In the genomic region with DNA sequence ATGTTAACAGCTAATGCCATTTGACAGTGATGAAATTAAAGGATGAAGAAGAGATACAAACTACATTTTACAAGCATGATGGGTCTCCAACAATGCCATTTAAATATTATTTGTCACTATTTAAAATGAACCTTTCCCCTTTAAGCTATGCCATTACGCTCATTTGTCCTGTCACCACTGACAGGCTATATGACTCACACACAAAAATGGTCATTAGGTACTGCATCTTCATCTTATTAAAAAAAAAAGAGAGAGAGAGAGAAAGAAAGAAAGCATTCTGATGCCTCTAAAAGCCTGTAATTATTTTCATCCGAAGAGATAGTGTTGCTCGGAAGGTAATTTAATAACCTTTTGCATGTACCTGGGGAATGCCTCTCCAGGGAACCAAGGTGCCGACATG, we compare ENCODE assay signal across 20 cellular contexts.
"Had no signal": no experiment of that assay in that cellular context is flagged by ENCODE, and none has a peak within 500 bp of the region (broad histone marks: within the 10 kb centered on the region; RNA-seq: fewer than 3 reads in every experiment).

No MANE protein-coding gene starts in this region.

- H3K27me3 ChIP-seq: ascending aorta, breast epithelium, gastrocnemius medialis, ovary, tibial nerve had no signal

- ATAC-seq: activated CD8-positive, alpha-beta T cell treated with anti-CD3 and anti-CD28 coated beads, Interleukin-2, amount 10 ng/mL, durations not matched to agents 7 days and 5 days; activated T-cell treated with anti-CD3 and anti-CD28 coated beads, Interleukin-2, amount 50 U/mL, for 4 hours; esophagus mucosa; gastrocnemius medialis; left ventricle myocardium superior; psoas muscle; right cardiac atrium had no signal

- H3K4me3 ChIP-seq: ascending aorta, breast epithelium, gastrocnemius medialis, ovary, psoas muscle, tibial nerve had no signal

- H3K9me3 ChIP-seq: ascending aorta, breast epithelium, gastrocnemius medialis, ovary, psoas muscle, tibial nerve had no signal

- H3K27ac ChIP-seq: ascending aorta, breast epithelium, gastrocnemius medialis, ovary, psoas muscle, tibial nerve had no signal

- DNase-seq: activated CD4-positive, alpha-beta T cell treated with anti-CD3 and anti-CD28 coated beads, Interleukin-2, amount 10 ng/mL, durations not matched to agents 7 days and 5 days; activated CD8-positive, alpha-beta T cell treated with anti-CD3 and anti-CD28 coated beads, Interleukin-2, amount 10 ng/mL, durations not matched to agents 7 days and 5 days; activated effector memory CD4-positive, alpha-beta T cell treated with Interleukin-2 at 50 U/mL for 16 hours; activated naive CD4-positive, alpha-beta T cell treated with anti-CD3 and anti-CD28 coated beads, Interleukin-2, amount 50 U/mL, for 16 hours; activated T-cell treated with anti-CD3 and anti-CD28 coated beads, Interleukin-2, amount 50 U/mL, for 4 hours; effector CD8-positive, alpha-beta T cell; gastrocnemius medialis; left ventricle myocardium superior; naive B cell; ovary; psoas muscle; right cardiac atrium; stimulated activated CD4-positive, alpha-beta T cell treated with anti-CD3 and anti-CD28 coated beads, Interleukin-2, amount 100 ng/mL, for 24 hours; stimulated activated naive CD4-positive, alpha-beta T cell treated with Interleukin-2 at 50 U/mL for 16 hours; substantia nigra; T1000 had no signal

- H3K4me1 ChIP-seq: ascending aorta, breast epithelium, gastrocnemius medialis, psoas muscle, tibial nerve had no signal

- H3K36me3 ChIP-seq: ascending aorta, breast epithelium, gastrocnemius medialis, ovary, tibial nerve had no signal
